1 cellular context compared by ENCODE assay signal in genomic region chr21:43865471-43866181, GRCh38.
TF ChIP-seq lines count a peak whose summit lies in the region.

No MANE protein-coding gene starts in this region.

TF ChIP-seq in HepG2, 621 proteins besides CTCF, POLR2A, EP300 and RAD21 (continued from another document and continues in another):
- no peak for TF ChIP-seq SRSF1 (optimal IDR thresholded peaks at IDR 0.05; ENCODE audit: low read depth, low read length)
- no peak for TF ChIP-seq NFE2L1 (CRISPR knock-in tag; IDR thresholded peaks at IDR 0.05; ENCODE audit: borderline replicate concordance)
- no peak for TF ChIP-seq XRCC5 (optimal IDR thresholded peaks at IDR 0.05; ENCODE audit: low read length)
- TF ChIP-seq, protein P1, sequence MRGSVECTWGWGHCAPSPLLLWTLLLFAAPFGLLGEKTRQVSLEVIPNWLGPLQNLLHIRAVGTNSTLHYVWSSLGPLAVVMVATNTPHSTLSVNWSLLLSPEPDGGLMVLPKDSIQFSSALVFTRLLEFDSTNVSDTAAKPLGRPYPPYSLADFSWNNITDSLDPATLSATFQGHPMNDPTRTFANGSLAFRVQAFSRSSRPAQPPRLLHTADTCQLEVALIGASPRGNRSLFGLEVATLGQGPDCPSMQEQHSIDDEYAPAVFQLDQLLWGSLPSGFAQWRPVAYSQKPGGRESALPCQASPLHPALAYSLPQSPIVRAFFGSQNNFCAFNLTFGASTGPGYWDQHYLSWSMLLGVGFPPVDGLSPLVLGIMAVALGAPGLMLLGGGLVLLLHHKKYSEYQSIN (CRISPR knock-in tag; IDR thresholded peaks at IDR 0.05; ENCODE audit: borderline replicate concordance): no peak
- TF ChIP-seq ZNF18 (CRISPR knock-in tag; IDR thresholded peaks at IDR 0.05; ENCODE audit: insufficient replicate concordance): no peak
- no peak for TF ChIP-seq GMEB2 (CRISPR knock-in tag; IDR thresholded peaks at IDR 0.05; ENCODE audit: low read depth)
- peak; percentile 21; the same call in 1 of the 2 replicates for TF ChIP-seq GABPB1 (CRISPR knock-in tag; IDR thresholded peaks at IDR 0.05)
- TF ChIP-seq BATF2 (CRISPR knock-in tag; IDR thresholded peaks at IDR 0.05): no peak
- TF ChIP-seq CREM (IDR thresholded peaks at IDR 0.05): no peak
- no peak for TF ChIP-seq CREM (CRISPR knock-in tag; IDR thresholded peaks at IDR 0.05)
- TF ChIP-seq SIN3A (IDR thresholded peaks at IDR 0.05; ENCODE audit: borderline replicate concordance, low read depth, low read length): no peak
- TF ChIP-seq, protein P2, sequence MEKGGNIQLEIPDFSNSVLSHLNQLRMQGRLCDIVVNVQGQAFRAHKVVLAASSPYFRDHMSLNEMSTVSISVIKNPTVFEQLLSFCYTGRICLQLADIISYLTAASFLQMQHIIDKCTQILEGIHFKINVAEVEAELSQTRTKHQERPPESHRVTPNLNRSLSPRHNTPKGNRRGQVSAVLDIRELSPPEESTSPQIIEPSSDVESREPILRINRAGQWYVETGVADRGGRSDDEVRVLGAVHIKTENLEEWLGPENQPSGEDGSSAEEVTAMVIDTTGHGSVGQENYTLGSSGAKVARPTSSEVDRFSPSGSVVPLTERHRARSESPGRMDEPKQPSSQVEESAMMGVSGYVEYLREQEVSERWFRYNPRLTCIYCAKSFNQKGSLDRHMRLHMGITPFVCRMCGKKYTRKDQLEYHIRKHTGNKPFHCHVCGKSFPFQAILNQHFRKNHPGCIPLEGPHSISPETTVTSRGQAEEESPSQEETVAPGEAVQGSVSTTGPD (CRISPR knock-in tag; IDR thresholded peaks at IDR 0.05): no peak
- no peak for TF ChIP-seq SMARCC2 (IDR thresholded peaks at IDR 0.05)
- TF ChIP-seq ZNF691 (CRISPR knock-in tag; IDR thresholded peaks at IDR 0.05; ENCODE audit: borderline replicate concordance, low read depth): no peak; the same call in 1 of the 2 replicates
- no peak for TF ChIP-seq HNRNPH1 (optimal IDR thresholded peaks at IDR 0.05; ENCODE audit: low read depth, low read length)
- TF ChIP-seq NFIB (CRISPR knock-in tag; IDR thresholded peaks at IDR 0.05; ENCODE audit: borderline replicate concordance): no peak
- TF ChIP-seq SCMH1 (CRISPR knock-in tag; IDR thresholded peaks at IDR 0.05; ENCODE audit: borderline replicate concordance): no peak
- TF ChIP-seq HMG20B (CRISPR knock-in tag; conservative IDR thresholded peaks at IDR 0.05): no peak
- TF ChIP-seq ZNF615 (CRISPR knock-in tag; IDR thresholded peaks at IDR 0.05; ENCODE audit: borderline replicate concordance): no peak
- TF ChIP-seq TBX2 (CRISPR knock-in tag; IDR thresholded peaks at IDR 0.05; ENCODE audit: borderline replicate concordance): 0 out of 2 replicates have a peak, but pooled peaks have one; percentile 14
- TF ChIP-seq, protein P3, sequence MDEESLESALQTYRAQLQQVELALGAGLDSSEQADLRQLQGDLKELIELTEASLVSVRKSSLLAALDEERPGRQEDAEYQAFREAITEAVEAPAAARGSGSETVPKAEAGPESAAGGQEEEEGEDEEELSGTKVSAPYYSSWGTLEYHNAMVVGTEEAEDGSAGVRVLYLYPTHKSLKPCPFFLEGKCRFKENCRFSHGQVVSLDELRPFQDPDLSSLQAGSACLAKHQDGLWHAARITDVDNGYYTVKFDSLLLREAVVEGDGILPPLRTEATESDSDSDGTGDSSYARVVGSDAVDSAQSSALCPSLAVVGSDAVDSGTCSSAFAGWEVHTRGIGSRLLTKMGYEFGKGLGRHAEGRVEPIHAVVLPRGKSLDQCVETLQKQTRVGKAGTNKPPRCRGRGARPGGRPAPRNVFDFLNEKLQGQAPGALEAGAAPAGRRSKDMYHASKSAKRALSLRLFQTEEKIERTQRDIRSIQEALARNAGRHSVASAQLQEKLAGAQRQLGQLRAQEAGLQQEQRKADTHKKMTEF (CRISPR knock-in tag; IDR thresholded peaks at IDR 0.05): peak; percentile 39; the same call in 1 of the 2 replicates
- TF ChIP-seq POGZ (CRISPR knock-in tag; IDR thresholded peaks at IDR 0.05): no peak
- TF ChIP-seq FOSL1 (CRISPR knock-in tag; IDR thresholded peaks at IDR 0.05; ENCODE audit: borderline replicate concordance): no peak
- TF ChIP-seq, protein P4, sequence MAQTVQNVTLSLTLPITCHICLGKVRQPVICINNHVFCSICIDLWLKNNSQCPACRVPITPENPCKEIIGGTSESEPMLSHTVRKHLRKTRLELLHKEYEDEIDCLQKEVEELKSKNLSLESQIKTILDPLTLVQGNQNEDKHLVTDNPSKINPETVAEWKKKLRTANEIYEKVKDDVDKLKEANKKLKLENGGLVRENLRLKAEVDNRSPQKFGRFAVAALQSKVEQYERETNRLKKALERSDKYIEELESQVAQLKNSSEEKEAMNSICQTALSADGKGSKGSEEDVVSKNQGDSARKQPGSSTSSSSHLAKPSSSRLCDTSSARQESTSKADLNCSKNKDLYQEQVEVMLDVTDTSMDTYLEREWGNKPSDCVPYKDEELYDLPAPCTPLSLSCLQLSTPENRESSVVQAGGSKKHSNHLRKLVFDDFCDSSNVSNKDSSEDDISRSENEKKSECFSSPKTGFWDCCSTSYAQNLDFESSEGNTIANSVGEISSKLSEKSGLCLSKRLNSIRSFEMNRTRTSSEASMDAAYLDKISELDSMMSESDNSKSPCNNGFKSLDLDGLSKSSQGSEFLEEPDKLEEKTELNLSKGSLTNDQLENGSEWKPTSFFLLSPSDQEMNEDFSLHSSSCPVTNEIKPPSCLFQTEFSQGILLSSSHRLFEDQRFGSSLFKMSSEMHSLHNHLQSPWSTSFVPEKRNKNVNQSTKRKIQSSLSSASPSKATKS (CRISPR knock-in tag; IDR thresholded peaks at IDR 0.05): no peak
- no peak for TF ChIP-seq NCOA5 (CRISPR knock-in tag; IDR thresholded peaks at IDR 0.05)
- TF ChIP-seq CENPT (CRISPR knock-in tag; IDR thresholded peaks at IDR 0.05; ENCODE audit: low read depth): no peak
- TF ChIP-seq UBTF (CRISPR knock-in tag; IDR thresholded peaks at IDR 0.05): peak; percentile 21; the same call in 1 of the 2 replicates
- no peak for TF ChIP-seq SMARCE1 (IDR thresholded peaks at IDR 0.05; ENCODE audit: borderline replicate concordance)
- no peak for TF ChIP-seq ZNF276 (CRISPR knock-in tag; IDR thresholded peaks at IDR 0.05; ENCODE audit: low read depth)
- no peak for TF ChIP-seq ZNF251 (CRISPR knock-in tag; IDR thresholded peaks at IDR 0.05)
- TF ChIP-seq GATAD1 (CRISPR knock-in tag; IDR thresholded peaks at IDR 0.05): no peak
- TF ChIP-seq ZNF333 (CRISPR knock-in tag; IDR thresholded peaks at IDR 0.05; ENCODE audit: borderline replicate concordance): no peak
- TF ChIP-seq ZNF660 (CRISPR knock-in tag; IDR thresholded peaks at IDR 0.05; ENCODE audit: borderline replicate concordance, low read depth): no peak
- TF ChIP-seq ZNF446 (CRISPR knock-in tag; IDR thresholded peaks at IDR 0.05): 0 out of 2 replicates have a peak, but pooled peaks have one; percentile 51
- TF ChIP-seq YEATS4 (CRISPR knock-in tag; IDR thresholded peaks at IDR 0.05; ENCODE audit: borderline replicate concordance): no peak
- TF ChIP-seq NFIC (IDR thresholded peaks at IDR 0.05; ENCODE audit: low read length): no peak
- no peak for TF ChIP-seq MAFG (CRISPR knock-in tag; IDR thresholded peaks at IDR 0.05)
- no peak for TF ChIP-seq ZNF75D (CRISPR knock-in tag; IDR thresholded peaks at IDR 0.05; ENCODE audit: borderline replicate concordance)
- peak; percentile 29; the same call in 1 of the 2 replicates for TF ChIP-seq ARID4A (CRISPR knock-in tag; IDR thresholded peaks at IDR 0.05; ENCODE audit: borderline replicate concordance)
- no peak for TF ChIP-seq TCF7L2 (IDR thresholded peaks at IDR 0.05; ENCODE audit: low read depth, low read length)
- TF ChIP-seq NBN (conservative IDR thresholded peaks at IDR 0.05): no peak
- TF ChIP-seq FOXM1 (CRISPR knock-in tag; IDR thresholded peaks at IDR 0.05): no peak
- no peak for TF ChIP-seq ZNF724P (CRISPR knock-in tag; IDR thresholded peaks at IDR 0.05; ENCODE audit: borderline replicate concordance)
- TF ChIP-seq ZNF337 (CRISPR knock-in tag; IDR thresholded peaks at IDR 0.05; ENCODE audit: borderline replicate concordance, low read depth): no peak
